Comparison of ENCODE assay signal across 9 cellular contexts in genomic region chr1:149844650-149845255, GRCh38. TPM values are rescaled to one million over a fixed set of nuclear protein-coding genes. Genes with fewer than 3 reads are reported as not detected.
DNase-seq lines count a peak whose midpoint lies in the region; ATAC-seq, FAIRE-seq and TF ChIP-seq lines count a peak whose summit lies in the region.
"Had no signal": no experiment of that assay in that cellular context is flagged by ENCODE, and none has a peak within 500 bp of the region (broad histone marks: within the 10 kb centered on the region; RNA-seq: fewer than 3 reads in every experiment).

No MANE protein-coding gene starts in this region.

- 0 out of 2 replicates have a peak overlapping the region, but pooled peaks have one; percentile 5 for H3K4ac ChIP-seq in IMR-90 (ENCODE audit: low read depth, low read length)

- H3K4me2 ChIP-seq in IMR-90 (ENCODE audit: low read depth, low read length) (peak overlapping the region; percentile 43), GM12878 (ENCODE audit: control insufficient read depth, insufficient read depth) (peak overlapping the region; percentile 89)

- no peak overlapping the region for H3K18ac ChIP-seq in IMR-90 (ENCODE audit: low read depth, low read length)

- H2BK15ac ChIP-seq in IMR-90 (ENCODE audit: low read depth, low read length) = no peak overlapping the region

- H3K9me3 ChIP-seq in IMR-90 (ENCODE audit: control insufficient read depth, insufficient read depth, low read length) (no peaks in the 10 kb centered on the region), GM12878 (replicated peaks; ENCODE audit: control insufficient read depth, insufficient read depth, low read length) (no peaks in the 10 kb centered on the region), muscle layer of duodenum (ENCODE audit: control insufficient read depth in 1 of 2, low read length in 2 of 2) (no peaks in the 10 kb centered on the region)

- H2BK120ac ChIP-seq in IMR-90 (ENCODE audit: low read depth, low read length) = peak overlapping the region; percentile 10; the same call in 1 of the 2 replicates

- ATAC-seq in IMR-90 (ENCODE audit: low read depth) (no peak), GM12878 (no peak), GM21367 (IDR thresholded peaks at IDR 0.05; ENCODE audit: unreplicated experiment) (no peak), HG02610 (IDR thresholded peaks at IDR 0.05; ENCODE audit: unreplicated experiment) (no peak), GM19397 (IDR thresholded peaks at IDR 0.05; ENCODE audit: unreplicated experiment) (no peak)
- ATAC-seq: left lobe of liver had no signal

- H3K79me2 ChIP-seq in GM12878 (ENCODE audit: control insufficient read depth, insufficient read depth, low read length) = peaks cover 65% of the 10 kb centered on the region

- H2AK5ac ChIP-seq in IMR-90 (ENCODE audit: low read depth, low read length) = no peak overlapping the region

- dilution Hi-C loops in IMR-90 (cut with HindIII; ENCODE audit: low sequenced_read_pairs, unreplicated experiment) = no loop called here

- no peak overlapping the region for H2BK5ac ChIP-seq in IMR-90 (ENCODE audit: low read depth, low read length, poor library complexity, severe bottlenecking)

- no peak for FAIRE-seq in GM12878 (lab: Jason Lieb, UNC)

- H4K20me1 ChIP-seq in IMR-90 (ENCODE audit: insufficient read depth, low read length) (peaks cover 6% of the 10 kb centered on the region; the same call in 1 of the 2 replicates), GM12878 (ENCODE audit: control insufficient read depth, insufficient read depth) (no peaks in the 10 kb centered on the region)

- H3K23ac ChIP-seq in IMR-90 (ENCODE audit: low read depth, low read length) = peak overlapping the region; percentile 45; the same call in 1 of the 2 replicates

- no peak overlapping the region for H3K56ac ChIP-seq in IMR-90 (ENCODE audit: extremely low read depth, insufficient read depth, low read length)

- no peak for DNase-seq in BJ (ENCODE audit: low read depth)
- DNase-seq in IMR-90 = no peak
- no peak for DNase-seq in GM12878 (ENCODE audit: low read depth, low spot score)
- DNase-seq in stimulated activated CD4-positive, alpha-beta T cell treated with anti-CD3 and anti-CD28 coated beads, Interleukin-15, amount 100 ng/mL, for 24 hours = no peak

- TF ChIP-seq CTCF in BJ (IDR thresholded peaks at IDR 0.05; ENCODE audit: insufficient read depth, low read depth, low read length) (no peak), IMR-90 (conservative IDR thresholded peaks at IDR 0.05; ENCODE audit: low read depth, low read length) (no peak), GM12878 (IDR thresholded peaks at IDR 0.05 in 2 of 3, conservative IDR thresholded peaks at IDR 0.05 in 1 of 3; ENCODE audit: control insufficient read depth in 2 of 3, extremely low read depth in 1 of 3, insufficient read depth in 1 of 3, low read depth in 3 of 3, low read length in 3 of 3) (no peak)

- CTCF ChIA-PET in BJ (lab: Yijun Ruan, JAX) (no interaction called here), IMR-90 (lab: Yijun Ruan, JAX) (interaction anchor here (0.6 to 0.7 kb wide), 2 partner anchors 37 to 318 kb away, joined by 3 to 4 read pairs; no protein-coding TSS in a partner anchor), GM12878 (lab: Yijun Ruan, JAX) (interaction anchor here (1.5 to 1.7 kb wide), 2 partner anchors 43 to 322 kb away, joined by 5 to 9 read pairs; a partner anchor contains a TSS)

- H2AFZ ChIP-seq in IMR-90 (replicated peaks; ENCODE audit: low read length, poor library complexity) (no peak overlapping the region), GM12878 (ENCODE audit: control insufficient read depth, low read depth, low read length) (no peak overlapping the region)

- H3K36me3 ChIP-seq in BJ (ENCODE audit: control insufficient read depth, insufficient read depth, low read length) = no peaks in the 10 kb centered on the region
- peaks cover 3% of the 10 kb centered on the region for H3K36me3 ChIP-seq in IMR-90 (ENCODE audit: control insufficient read depth, insufficient read depth, low read length)
- no peaks in the 10 kb centered on the region; a peak in 2 of 4 replicates for H3K36me3 ChIP-seq in GM12878 (ENCODE audit: control insufficient read depth in 2 of 2, insufficient read depth in 2 of 2, low read length in 1 of 2)
- no peaks in the 10 kb centered on the region for H3K36me3 ChIP-seq in muscle layer of duodenum (ENCODE audit: control insufficient read depth in 1 of 2, insufficient read depth in 2 of 2, low read length in 2 of 2)

- H4K5ac ChIP-seq in IMR-90 (ENCODE audit: low read depth, low read length) = no peak overlapping the region

- BruUV-seq in IMR-90 (replicated peaks; lab: Mats Ljungman, UMichigan) = no TSS peak
- no TSS peak for BruUV-seq in GM12878 (replicated peaks; lab: Mats Ljungman, UMichigan)

- RAD21 ChIA-PET in GM12878 (lab: Charles Lee; ENCODE audit: unreplicated experiment) = interaction anchor here (0.9 to 2.2 kb wide), 2 partner anchors 39 to 42 kb away, joined by 3 to 22 read pairs; a partner anchor contains a TSS

- H3K27me3 ChIP-seq in BJ (ENCODE audit: control insufficient read depth, insufficient read depth, low read length) (no peaks in the 10 kb centered on the region), IMR-90 (ENCODE audit: control insufficient read depth, insufficient read depth, low read length) (no peaks in the 10 kb centered on the region), GM12878 (replicated peaks in 1 of 2; ENCODE audit: control insufficient read depth in 2 of 2, insufficient read depth in 2 of 2, low read length in 1 of 2) (no peaks in the 10 kb centered on the region), muscle layer of duodenum (ENCODE audit: low read depth, low read length) (no peaks in the 10 kb centered on the region)

- H4K8ac ChIP-seq in IMR-90 (ENCODE audit: low read depth in 2 of 2, low read length in 2 of 2) = no peak overlapping the region

- H3K9ac ChIP-seq in IMR-90 (ENCODE audit: low read depth, low read length) (peak overlapping the region; percentile 46; the same call in 1 of the 2 replicates), GM12878 (ENCODE audit: control insufficient read depth, insufficient read depth, low read length) (peak overlapping the region; percentile 91)

- H4K91ac ChIP-seq in IMR-90 (ENCODE audit: insufficient read depth, low read depth, low read length) = no peak overlapping the region

- intact Hi-C loops in IMR-90 (cut with micrococcal nuclease) (no loop called here), GM12878 (cut with micrococcal nuclease; ENCODE audit: unreplicated experiment) (no loop called here)

- peaks cover 25 to 47% of the 10 kb centered on the region in 2 experiments for H3K79me1 ChIP-seq in IMR-90 (ENCODE audit: low read depth in 1 of 2, low read length in 2 of 2)

- H3K27ac ChIP-seq in IMR-90 (ENCODE audit: insufficient read depth, low read length) = no peak overlapping the region
- peak overlapping the region; percentile 90 for H3K27ac ChIP-seq in GM12878 (ENCODE audit: control insufficient read depth, insufficient read depth)
- peak overlapping the region; percentile 19 for H3K27ac ChIP-seq in muscle layer of duodenum (ENCODE audit: low read length)

- H3K4me1 ChIP-seq in IMR-90 (ENCODE audit: control insufficient read depth, insufficient read depth, low read length) (peaks cover 10% of the 10 kb centered on the region), GM12878 (ENCODE audit: control insufficient read depth, insufficient read depth, low read length) (peaks cover 21% of the 10 kb centered on the region), muscle layer of duodenum (ENCODE audit: control insufficient read depth in 1 of 2, insufficient read depth in 2 of 2, low read length in 2 of 2) (peaks cover 22 to 29% of the 10 kb centered on the region in 2 donors)

- peaks cover 3% of the 10 kb centered on the region; the same call in 1 of the 2 replicates for H3K9me1 ChIP-seq in IMR-90 (ENCODE audit: insufficient read depth, low read length)

- no peak for TF ChIP-seq EP300 in GM12878 (IDR thresholded peaks at IDR 0.05; ENCODE audit: borderline replicate concordance in 1 of 2, control insufficient read depth in 1 of 2, low read depth in 2 of 2, low read length in 2 of 2)

- TF ChIP-seq RAD21 in IMR-90 (IDR thresholded peaks at IDR 0.05; ENCODE audit: low read length) (no peak), GM12878 (IDR thresholded peaks at IDR 0.05; ENCODE audit: insufficient read depth, low read depth, low read length) (no peak)

- POLR2A ChIA-PET in BJ (lab: Charles Lee) = no interaction called here
- POLR2A ChIA-PET in IMR-90 (lab: Charles Lee; ENCODE audit: unreplicated experiment) = interaction anchor here (2.2 kb wide), 1 partner anchor 42 kb away, joined by 15 read pairs; a partner anchor contains a TSS
- POLR2A ChIA-PET in GM12878 (lab: Charles Lee) = interaction anchor here (1.0 to 3.1 kb wide), 3 partner anchors 40 to 316 kb away, joined by 4 to 57 read pairs (median 11); a partner anchor contains a TSS

- WGBS in IMR-90 (ENCODE audit: extremely low coverage in 2 of 2, insufficient read length in 1 of 2), 2 experiments = no CpG with 5 or more reads among the region's 4 CpGs
- 57% methylated on average over 4 of the region's 4 CpGs for WGBS in GM12878 (ENCODE audit: insufficient coverage, insufficient replicate concordance, low lambda C conversion rate, missing lambda C conversion rate)

- no peak overlapping the region for H2AK9ac ChIP-seq in IMR-90 (replicated peaks; ENCODE audit: low read depth, low read length, poor library complexity)

- no peak overlapping the region for H2BK20ac ChIP-seq in IMR-90 (ENCODE audit: low read depth, low read length)

- H3K4me3 ChIP-seq in BJ (ENCODE audit: low read depth, low read length) = peak overlapping the region; percentile 1; the same call in 1 of the 2 replicates
- H3K4me3 ChIP-seq in IMR-90 (ENCODE audit: insufficient read depth, low read depth, low read length) = peak overlapping the region; percentile 21
- H3K4me3 ChIP-seq in GM12878 = peak overlapping the region; percentile 47
- peak overlapping the region in 1 of 2 donors; percentile 26 for H3K4me3 ChIP-seq in muscle layer of duodenum (ENCODE audit: low read depth in 1 of 2, low read length in 2 of 2)

- H3K14ac ChIP-seq in IMR-90 (replicated peaks; ENCODE audit: low read depth, low read length) = no peak overlapping the region

- TF ChIP-seq POLR2A in IMR-90 (IDR thresholded peaks at IDR 0.05; ENCODE audit: low read depth, low read length) (no peak), GM12878 (IDR thresholded peaks at IDR 0.05; ENCODE audit: low read depth, low read length) (no peak)

- in situ Hi-C loops in IMR-90 (cut with MboI; ENCODE audit: low sequenced_read_pairs) = no loop called here
- in situ Hi-C loops in GM12878 (cut with MboI) = no loop called here

- SMC1A ChIA-PET in GM12878 (lab: Charles Lee; ENCODE audit: uncharacterized antibody, unreplicated experiment) = interaction anchor here (1.0 to 2.1 kb wide), 3 partner anchors 40 to 43 kb away, joined by 3 to 15 read pairs (median 8); a partner anchor contains a TSS

RNA-seq across cellular contexts. Expression of gene BOLA1, which starts 54.6 kb away (rescaled TPM):
- polyA plus RNA-seq in BJ (2011; rRNA removed) (15.1 and 21.0 TPM in 2 replicates), IMR-90 (2012; rRNA removed) (12.6 and 14.2 TPM in 2 replicates), GM12878 (2011; rRNA removed) (7.9 and 9.7 TPM in 2 replicates), GM12878 (2014; fragmentation: Illumina TruSeq; extraction: Trizol) (4.6 and 5.4 TPM in 2 replicates), GM12878 (2014; fragmentation: Nextera tagmentation; extraction: Ambion mirVana) (1 to 10 TPM in 1 of 2 experiments, under 1 TPM in 1; 0.74 to 4.3 TPM), GM12878 (2014; rRNA removed) (18.7 and 19.7 TPM in 2 replicates), GM12878 (2016; fragmentation: Nextera tagmentation; extraction: Ambion mirVana) (10 to 100 TPM; 14.8 to 18.3 TPM)
- polyA minus RNA-seq in BJ (2011; rRNA and poly(A)+ RNA removed) = 1.5 and 1.6 TPM in 2 replicates
- total RNA-seq in IMR-90 (2012; rRNA removed) (3.4 and 4.4 TPM in 2 replicates), GM12878 (2014; rRNA removed) (11.7 and 16.0 TPM in 2 replicates), GM12878 (2014; rRNA removed; fragmentation: Illumina TruSeq; extraction: Trizol) (7.0 and 7.5 TPM in 2 replicates), GM12878 (2021) (12.8 and 15.1 TPM in 2 replicates)
- 19.5 and 20.0 TPM in 2 replicates for polyA plus RNA-seq in IMR-90 (2012; cell fraction: cytosol; rRNA removed)
- 14.7 and 18.9 TPM in 2 replicates for polyA plus RNA-seq in IMR-90 (2012; cell fraction: nucleus; rRNA removed; ENCODE audit: low replicate concordance)
- 10.0 and 12.1 TPM in 2 replicates for total RNA-seq in GM12878 (2013; cell fraction: nucleolus; rRNA removed)
- polyA plus RNA-seq in GM12878 (2011; ENCODE audit: low read depth) = 1.6 TPM
- 12.7 and 17.1 TPM in 2 replicates for polyA plus RNA-seq in GM12878 (2011; cell fraction: cytosol; rRNA removed)
- polyA plus RNA-seq in GM12878 (2011; cell fraction: nucleus; rRNA removed) = 21.0 and 23.7 TPM in 2 replicates
- 9.4 and 12.1 TPM in 2 replicates for polyA plus RNA-seq in GM12878 (2012)
- polyA minus RNA-seq in GM12878 (2011; rRNA and poly(A)+ RNA removed) = 1.2 and 3.5 TPM in 2 replicates
- 1.8 and 5.1 TPM in 2 replicates for polyA minus RNA-seq in GM12878 (2011; cell fraction: cytosol; rRNA and poly(A)+ RNA removed)
- polyA minus RNA-seq in GM12878 (2011; cell fraction: nucleus; rRNA and poly(A)+ RNA removed) = 5.3 and 5.7 TPM in 2 replicates
